1 cellular context compared by ENCODE assay signal in the genomic region with DNA sequence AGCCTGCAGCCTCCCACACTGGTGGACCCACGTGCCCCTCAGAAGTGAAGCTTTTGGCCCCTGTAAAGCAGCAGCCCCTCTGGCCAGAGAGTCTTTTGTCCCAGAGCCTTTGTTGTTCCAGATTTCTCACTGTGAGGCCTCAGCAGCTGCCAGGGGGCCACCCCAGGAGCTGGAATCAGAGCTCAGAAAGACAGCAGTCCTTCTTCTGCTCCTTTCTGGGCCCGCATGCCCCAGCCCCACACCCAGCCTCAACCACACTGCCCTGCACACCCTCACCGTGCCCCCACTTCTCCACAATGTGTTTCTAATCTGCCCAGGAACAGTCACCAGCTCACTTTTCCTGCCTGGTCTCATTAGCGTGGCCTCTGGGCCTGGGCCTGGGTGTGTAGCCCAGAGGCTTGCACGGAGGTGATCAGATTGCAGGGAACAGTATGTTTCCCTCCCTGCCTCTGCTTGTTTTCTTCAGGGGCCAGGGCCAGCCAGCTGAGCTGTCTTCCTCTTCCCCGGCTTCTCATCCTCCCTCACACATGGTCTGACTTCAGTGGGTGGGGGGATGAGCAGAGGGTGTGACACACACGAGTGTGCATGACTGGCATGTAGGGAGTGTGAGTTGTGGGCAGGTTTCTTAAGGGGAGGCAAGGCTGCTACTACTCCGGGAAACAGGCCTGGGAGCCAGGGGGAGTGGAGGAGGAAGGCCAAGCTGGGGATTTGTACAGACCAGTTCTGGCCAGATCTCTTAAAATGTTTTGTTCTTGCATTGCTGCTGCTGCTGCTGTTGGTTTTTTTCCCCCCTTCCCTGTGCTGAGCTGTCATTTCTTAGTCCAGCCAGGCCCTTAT.
TF ChIP-seq lines count a peak whose summit lies in the region.

No MANE protein-coding gene starts in this region.

TF ChIP-seq in HepG2, 621 proteins besides CTCF, POLR2A, EP300 and RAD21 (continued from another document and continues in another):
- TF ChIP-seq GMEB2 (CRISPR knock-in tag; IDR thresholded peaks at IDR 0.05; ENCODE audit: low read depth) (no peak), ZFY (CRISPR knock-in tag; IDR thresholded peaks at IDR 0.05) (peak; percentile 54), MTF2 (CRISPR knock-in tag; IDR thresholded peaks at IDR 0.05; ENCODE audit: borderline replicate concordance) (no peak), ZNF720 (CRISPR knock-in tag; IDR thresholded peaks at IDR 0.05) (no peak), SATB2 (CRISPR knock-in tag; IDR thresholded peaks at IDR 0.05) (no peak), ZNF790 (CRISPR knock-in tag; IDR thresholded peaks at IDR 0.05; ENCODE audit: borderline replicate concordance) (no peak), ZBTB38 (CRISPR knock-in tag; IDR thresholded peaks at IDR 0.05) (0 out of 2 replicates have a peak, but pooled peaks have one; percentile 18), RARG (CRISPR knock-in tag; IDR thresholded peaks at IDR 0.05; ENCODE audit: low read depth) (no peak), SKI (IDR thresholded peaks at IDR 0.05; ENCODE audit: partially characterized antibody) (no peak), KMT2A (CRISPR knock-in tag; IDR thresholded peaks at IDR 0.05) (no peak), KDM5B (CRISPR knock-in tag; IDR thresholded peaks at IDR 0.05; ENCODE audit: borderline replicate concordance) (peak; percentile 25; the same call in 1 of the 2 replicates), ZNF274 (CRISPR knock-in tag; IDR thresholded peaks at IDR 0.05) (no peak), HDAC1 (CRISPR knock-in tag; IDR thresholded peaks at IDR 0.05) (no peak), MNT (IDR thresholded peaks at IDR 0.05) (no peak), DMTF1 (CRISPR knock-in tag; IDR thresholded peaks at IDR 0.05) (0 out of 2 replicates have a peak, but pooled peaks have one; percentile 52), ZFP36L2 (CRISPR knock-in tag; IDR thresholded peaks at IDR 0.05) (no peak), ZNF564 (CRISPR knock-in tag; IDR thresholded peaks at IDR 0.05) (0 out of 2 replicates have a peak, but pooled peaks have one; percentile 56), CEBPZ (IDR thresholded peaks at IDR 0.05; ENCODE audit: low read length) (no peak), ZNF343 (CRISPR knock-in tag; IDR thresholded peaks at IDR 0.05) (no peak)
- TF ChIP-seq, protein P1, sequence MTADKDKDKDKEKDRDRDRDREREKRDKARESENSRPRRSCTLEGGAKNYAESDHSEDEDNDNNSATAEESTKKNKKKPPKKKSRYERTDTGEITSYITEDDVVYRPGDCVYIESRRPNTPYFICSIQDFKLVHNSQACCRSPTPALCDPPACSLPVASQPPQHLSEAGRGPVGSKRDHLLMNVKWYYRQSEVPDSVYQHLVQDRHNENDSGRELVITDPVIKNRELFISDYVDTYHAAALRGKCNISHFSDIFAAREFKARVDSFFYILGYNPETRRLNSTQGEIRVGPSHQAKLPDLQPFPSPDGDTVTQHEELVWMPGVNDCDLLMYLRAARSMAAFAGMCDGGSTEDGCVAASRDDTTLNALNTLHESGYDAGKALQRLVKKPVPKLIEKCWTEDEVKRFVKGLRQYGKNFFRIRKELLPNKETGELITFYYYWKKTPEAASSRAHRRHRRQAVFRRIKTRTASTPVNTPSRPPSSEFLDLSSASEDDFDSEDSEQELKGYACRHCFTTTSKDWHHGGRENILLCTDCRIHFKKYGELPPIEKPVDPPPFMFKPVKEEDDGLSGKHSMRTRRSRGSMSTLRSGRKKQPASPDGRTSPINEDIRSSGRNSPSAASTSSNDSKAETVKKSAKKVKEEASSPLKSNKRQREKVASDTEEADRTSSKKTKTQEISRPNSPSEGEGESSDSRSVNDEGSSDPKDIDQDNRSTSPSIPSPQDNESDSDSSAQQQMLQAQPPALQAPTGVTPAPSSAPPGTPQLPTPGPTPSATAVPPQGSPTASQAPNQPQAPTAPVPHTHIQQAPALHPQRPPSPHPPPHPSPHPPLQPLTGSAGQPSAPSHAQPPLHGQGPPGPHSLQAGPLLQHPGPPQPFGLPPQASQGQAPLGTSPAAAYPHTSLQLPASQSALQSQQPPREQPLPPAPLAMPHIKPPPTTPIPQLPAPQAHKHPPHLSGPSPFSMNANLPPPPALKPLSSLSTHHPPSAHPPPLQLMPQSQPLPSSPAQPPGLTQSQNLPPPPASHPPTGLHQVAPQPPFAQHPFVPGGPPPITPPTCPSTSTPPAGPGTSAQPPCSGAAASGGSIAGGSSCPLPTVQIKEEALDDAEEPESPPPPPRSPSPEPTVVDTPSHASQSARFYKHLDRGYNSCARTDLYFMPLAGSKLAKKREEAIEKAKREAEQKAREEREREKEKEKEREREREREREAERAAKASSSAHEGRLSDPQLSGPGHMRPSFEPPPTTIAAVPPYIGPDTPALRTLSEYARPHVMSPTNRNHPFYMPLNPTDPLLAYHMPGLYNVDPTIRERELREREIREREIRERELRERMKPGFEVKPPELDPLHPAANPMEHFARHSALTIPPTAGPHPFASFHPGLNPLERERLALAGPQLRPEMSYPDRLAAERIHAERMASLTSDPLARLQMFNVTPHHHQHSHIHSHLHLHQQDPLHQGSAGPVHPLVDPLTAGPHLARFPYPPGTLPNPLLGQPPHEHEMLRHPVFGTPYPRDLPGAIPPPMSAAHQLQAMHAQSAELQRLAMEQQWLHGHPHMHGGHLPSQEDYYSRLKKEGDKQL (CRISPR knock-in tag; IDR thresholded peaks at IDR 0.05; ENCODE audit: low read depth) = no peak
- TF ChIP-seq, protein P2, sequence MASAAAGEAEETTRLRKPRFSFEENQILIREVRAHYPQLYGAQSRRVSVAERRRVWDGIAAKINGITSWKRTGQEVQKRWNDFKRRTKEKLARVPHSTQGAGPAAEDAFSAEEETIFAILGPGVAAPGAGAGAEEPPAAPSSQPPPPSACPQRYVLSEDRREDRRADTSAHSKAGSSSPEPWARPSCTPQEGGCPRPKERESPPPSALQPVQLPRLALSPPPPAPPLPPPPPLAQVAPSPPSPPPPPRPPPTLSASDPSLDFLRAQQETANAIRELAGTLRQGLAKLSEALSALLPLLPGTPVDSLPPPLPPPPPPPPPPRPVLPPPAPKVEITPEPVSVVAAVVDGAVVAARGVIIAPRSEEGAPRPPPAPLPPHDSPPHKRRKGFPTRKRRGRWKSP (CRISPR knock-in tag; IDR thresholded peaks at IDR 0.05) = no peak
- TF ChIP-seq, protein P3, sequence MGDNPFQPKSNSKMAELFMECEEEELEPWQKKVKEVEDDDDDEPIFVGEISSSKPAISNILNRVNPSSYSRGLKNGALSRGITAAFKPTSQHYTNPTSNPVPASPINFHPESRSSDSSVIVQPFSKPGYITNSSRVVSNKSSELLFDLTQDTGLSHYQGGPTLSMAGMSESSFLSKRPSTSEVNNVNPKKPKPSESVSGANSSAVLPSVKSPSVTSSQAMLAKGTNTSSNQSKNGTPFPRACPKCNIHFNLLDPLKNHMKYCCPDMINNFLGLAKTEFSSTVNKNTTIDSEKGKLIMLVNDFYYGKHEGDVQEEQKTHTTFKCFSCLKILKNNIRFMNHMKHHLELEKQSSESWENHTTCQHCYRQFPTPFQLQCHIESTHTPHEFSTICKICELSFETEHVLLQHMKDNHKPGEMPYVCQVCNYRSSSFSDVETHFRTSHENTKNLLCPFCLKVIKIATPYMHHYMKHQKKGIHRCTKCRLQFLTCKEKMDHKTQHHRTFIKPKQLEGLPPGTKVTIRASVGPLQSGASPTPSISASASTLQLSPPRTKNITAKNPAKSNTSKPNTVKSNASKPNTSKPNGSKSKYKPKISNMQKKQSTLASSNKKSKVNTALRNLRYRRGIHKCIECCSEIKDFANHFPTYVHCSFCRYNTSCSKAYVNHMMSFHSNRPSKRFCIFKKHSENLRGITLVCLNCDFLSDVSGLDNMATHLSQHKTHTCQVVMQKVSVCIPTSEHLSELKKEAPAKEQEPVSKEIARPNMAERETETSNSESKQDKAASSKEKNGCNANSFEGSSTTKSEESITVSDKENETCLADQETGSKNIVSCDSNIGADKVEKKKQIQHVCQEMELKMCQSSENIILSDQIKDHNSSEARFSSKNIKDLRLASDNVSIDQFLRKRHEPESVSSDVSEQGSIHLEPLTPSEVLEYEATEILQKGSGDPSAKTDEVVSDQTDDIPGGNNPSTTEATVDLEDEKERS (CRISPR knock-in tag; IDR thresholded peaks at IDR 0.05) = peak; percentile 38; the same call in 1 of the 2 replicates
